In the genomic region with DNA sequence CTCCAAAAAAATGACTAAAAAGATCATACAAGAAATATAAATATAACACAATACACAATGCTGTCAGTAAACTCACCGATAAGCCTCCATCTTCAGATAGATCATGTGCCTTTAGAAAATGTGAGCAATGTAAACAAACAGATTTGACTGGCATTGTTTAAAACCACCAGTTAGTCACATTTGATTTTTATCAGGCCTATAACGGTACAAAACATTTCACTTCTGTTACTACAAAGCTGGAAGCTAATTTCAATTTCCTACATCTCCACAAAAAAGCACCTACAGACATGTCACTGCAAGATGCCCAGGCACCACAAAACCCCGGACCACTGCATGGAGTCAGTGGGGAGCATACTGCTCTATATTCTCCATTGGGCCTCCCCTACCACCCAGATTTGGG, we compare ENCODE assay signal across 11 cellular contexts. TPM values are rescaled to one million over a fixed set of nuclear protein-coding genes. Genes with fewer than 3 reads are reported as not detected.
DNase-seq lines count a peak whose midpoint lies in the region; ATAC-seq, FAIRE-seq and TF ChIP-seq lines count a peak whose summit lies in the region.
"Had no signal": no experiment of that assay in that cellular context is flagged by ENCODE, and none has a peak within 500 bp of the region (broad histone marks: within the 10 kb centered on the region; RNA-seq: fewer than 3 reads in every experiment).

No MANE protein-coding gene starts in this region.

- H3K4me2 ChIP-seq in HepG2 (ENCODE audit: low read depth, low read length) = peak overlapping the region; percentile 59

- CTCF ChIA-PET in HepG2 (lab: Yijun Ruan, JAX; ENCODE audit: low intra/inter-chr PET ratio, low total read pairs) = no interaction called here

- FAIRE-seq in HepG2 (lab: Jason Lieb, UNC) = no peak

- POLR2A ChIA-PET in HepG2 (lab: Yijun Ruan, JAX) = interaction anchor here (1.1 to 2.3 kb wide), 6 partner anchors 11 to 34 kb away, joined by 4 to 27 read pairs (median 5); partner anchors contain the start of gene SGMS1

- ATAC-seq in activated T-cell treated with anti-CD3 and anti-CD28 coated beads, Interleukin-2, amount 50 U/mL, for 4 hours = peak; percentile 63 to 75
- no peak for ATAC-seq in HepG2
- ATAC-seq in GM21390 (IDR thresholded peaks at IDR 0.05; ENCODE audit: unreplicated experiment) = no peak

- no peaks in the 10 kb centered on the region for H3K9me3 ChIP-seq in adipocyte (ENCODE audit: control insufficient read depth, low read length)
- H3K9me3 ChIP-seq in HepG2 (ENCODE audit: low read length) = no peaks in the 10 kb centered on the region
- H3K9me3 ChIP-seq in thyroid gland = no peaks in the 10 kb centered on the region
- H3K9me3 ChIP-seq: BLaER1 had no signal

- H3K36me3 ChIP-seq in adipocyte (ENCODE audit: control insufficient read depth, insufficient read depth, low read length, severe bottlenecking) (no peaks in the 10 kb centered on the region), HepG2 (replicated peaks in 1 of 2; ENCODE audit: control insufficient read depth in 1 of 2, insufficient read depth in 2 of 2, low read length in 2 of 2) (no peaks in the 10 kb centered on the region), thyroid gland (no peaks in the 10 kb centered on the region)
- H3K36me3 ChIP-seq: BLaER1 had no signal

- H3K36me3 Mint-ChIP-seq in activated T-cell treated with anti-CD3 and anti-CD28 coated beads, Interleukin-2, amount 50 U/mL, for 4 hours (ENCODE audit: insufficient read depth) = no peaks in the 10 kb centered on the region

- TF ChIP-seq POLR2A in HepG2 (IDR thresholded peaks at IDR 0.05; ENCODE audit: insufficient read depth in 1 of 2, low read depth in 2 of 2, low read length in 2 of 2) = no peak
- no peak for TF ChIP-seq POLR2A in thyroid gland (IDR thresholded peaks at IDR 0.05)

- in situ Hi-C loops in HepG2 (cut with HindIII; ENCODE audit: extremely low pct_ligation_motif_present, low pct_unique_long_range_greater_than_20kb) = no loop called here

- intact Hi-C loops in HepG2 (cut with micrococcal nuclease; ENCODE audit: unreplicated experiment) (loop anchor here (1.0 kb wide), 1 partner anchor 33 kb away; no protein-coding TSS in a partner anchor), thyroid gland (cut with DNase I) (no loop called here)

- WGBS in HepG2 (ENCODE audit: low lambda C conversion rate) = 15% methylated on average over 3 of the region's 3 CpGs
- WGBS in thyroid gland, 2 donors = 41 to 43% methylated on average over 3 of the region's 3 CpGs

- H3K4me1 ChIP-seq in adipocyte (ENCODE audit: control insufficient read depth, insufficient read depth, low read length) = peaks cover 47% of the 10 kb centered on the region
- peaks cover 66% of the 10 kb centered on the region for H3K4me1 ChIP-seq in HepG2 (ENCODE audit: insufficient read depth, low read length)
- peaks cover 70 to 78% of the 10 kb centered on the region in 2 donors for H3K4me1 ChIP-seq in thyroid gland

- TF ChIP-seq RAD21 in HepG2 (CRISPR knock-in tag; IDR thresholded peaks at IDR 0.05) = no peak

- peaks cover 25% of the 10 kb centered on the region for H3K79me2 ChIP-seq in HepG2 (ENCODE audit: insufficient read depth, low read length)

- no peaks in the 10 kb centered on the region for H3K9me3 Mint-ChIP-seq in activated T-cell treated with anti-CD3 and anti-CD28 coated beads, Interleukin-2, amount 50 U/mL, for 4 hours
- H3K9me3 Mint-ChIP-seq: activated CD4-positive, alpha-beta memory T cell treated with anti-CD3 and anti-CD28 coated beads, Interleukin-2, amount 10 ng/mL, durations not matched to agents 7 days and 5 days had no signal

- H3K27me3 ChIP-seq in adipocyte (replicated peaks; ENCODE audit: control insufficient read depth, insufficient read depth, low read length) (no peaks in the 10 kb centered on the region), HepG2 (ENCODE audit: control insufficient read depth in 1 of 2, insufficient read depth in 2 of 2, low read length in 2 of 2) (no peaks in the 10 kb centered on the region), thyroid gland (no peaks in the 10 kb centered on the region)
- H3K27me3 ChIP-seq: BLaER1 had no signal

- H4K20me1 ChIP-seq in HepG2 (ENCODE audit: insufficient read depth, low read length) = peaks cover 10% of the 10 kb centered on the region

- peak overlapping the region; percentile 33 for H3K4me3 Mint-ChIP-seq in activated T-cell treated with anti-CD3 and anti-CD28 coated beads, Interleukin-2, amount 50 U/mL, for 4 hours
- H3K4me3 Mint-ChIP-seq: activated CD4-positive, alpha-beta memory T cell treated with anti-CD3 and anti-CD28 coated beads, Interleukin-2, amount 10 ng/mL, durations not matched to agents 7 days and 5 days had no signal

- H3K27me3 Mint-ChIP-seq in activated T-cell treated with anti-CD3 and anti-CD28 coated beads, Interleukin-2, amount 50 U/mL, for 4 hours (ENCODE audit: low read depth) = no peaks in the 10 kb centered on the region
- H3K27me3 Mint-ChIP-seq: activated CD4-positive, alpha-beta memory T cell treated with anti-CD3 and anti-CD28 coated beads, Interleukin-2, amount 10 ng/mL, durations not matched to agents 7 days and 5 days had no signal

- H3K9ac ChIP-seq in adipocyte (ENCODE audit: low read length) = peak overlapping the region; percentile 49
- H3K9ac ChIP-seq in HepG2 (ENCODE audit: insufficient read depth, low read depth, low read length) = no peak overlapping the region
- H3K9ac ChIP-seq: BLaER1 had no signal

- no peak for DNase-seq in activated T-cell treated with anti-CD3 and anti-CD28 coated beads, Interleukin-2, amount 50 U/mL, for 4 hours
- DNase-seq in activated T-cell treated with anti-CD3 and anti-CD28 coated beads, Interleukin-2, amount 50 U/mL, for 48 hours = no peak
- DNase-seq in adipocyte (ENCODE audit: low read depth) (peak; percentile 59), HepG2 (ENCODE audit: low spot score) (no peak), thyroid gland (no peak), CD1c-positive myeloid dendritic cell (ENCODE audit: extremely low spot score) (no peak)
- DNase-seq in activated CD4-positive, alpha-beta T cell treated with anti-CD3 and anti-CD28 coated beads, Interleukin-2, amount 50 U/mL, for 48 hours = no peak
- DNase-seq: activated CD4-positive, alpha-beta memory T cell treated with anti-CD3 and anti-CD28 coated beads, Interleukin-2, amount 10 ng/mL, durations not matched to agents 7 days and 5 days; NCI-H526 had no signal

- TF ChIP-seq EP300 in HepG2 (IDR thresholded peaks at IDR 0.05; ENCODE audit: low read depth in 2 of 2, low read length in 2 of 2) (no peak), HepG2 (CRISPR knock-in tag; IDR thresholded peaks at IDR 0.05; ENCODE audit: borderline replicate concordance) (no peak)

- H3K27ac ChIP-seq in HepG2 (ENCODE audit: extremely low read length, insufficient read depth, low read length) = peak overlapping the region; percentile 62
- H3K27ac ChIP-seq in thyroid gland = peak overlapping the region; percentile 69 to 75 (median 72)
- H3K27ac ChIP-seq: BLaER1 had no signal

- TF ChIP-seq CTCF in HepG2 (CRISPR knock-in tag; IDR thresholded peaks at IDR 0.05) (no peak), thyroid gland (IDR thresholded peaks at IDR 0.05) (no peak)

- peaks cover 67% of the 10 kb centered on the region for H3K4me1 Mint-ChIP-seq in activated T-cell treated with anti-CD3 and anti-CD28 coated beads, Interleukin-2, amount 50 U/mL, for 4 hours (ENCODE audit: low read depth)

- H2AFZ ChIP-seq in HepG2 (ENCODE audit: low read length) = no peak overlapping the region

- H3K4me3 ChIP-seq in adipocyte (ENCODE audit: low read length) (peak overlapping the region; percentile 54), HepG2 (replicated peaks in 1 of 3; ENCODE audit: insufficient read depth in 1 of 3, low read depth in 2 of 3, low read length in 3 of 3) (no peak overlapping the region; a peak in 1 of 6 replicates), thyroid gland (replicated peaks in 1 of 3) (no peak overlapping the region)
- H3K4me3 ChIP-seq: BLaER1 had no signal

- no TSS peak for BruUV-seq in HepG2 (replicated peaks; lab: Mats Ljungman, UMichigan)

RNA-seq across cellular contexts. Expression of gene SGMS1, which starts 18.9 kb away (rescaled TPM):
- total RNA-seq in activated T-cell treated with anti-CD3 and anti-CD28 coated beads, Interleukin-2, amount 50 U/mL, for 4 hours = 10 to 100 TPM; 10.6 to 16.5 (median 14.1) TPM
- total RNA-seq in HepG2 (2016; rRNA removed; fragmentation: Illumina TruSeq; extraction: Trizol) (13.1 and 15.1 TPM in 2 replicates), thyroid gland (10 to 100 TPM; 80.8 to 98.9 (median 90.7) TPM)
- total RNA-seq in HepG2 (2016; cell fraction: cytosol; rRNA removed; fragmentation: Illumina TruSeq; extraction: Trizol; ENCODE audit: low read depth) = 38.8 and 42.6 TPM in 2 replicates
- total RNA-seq in HepG2 (2016; cell fraction: insoluble cytoplasmic fraction; rRNA removed; fragmentation: Illumina TruSeq; extraction: Trizol) = 12.0 and 16.0 TPM in 2 replicates
- total RNA-seq in HepG2 (2016; cell fraction: membrane; rRNA removed; fragmentation: Illumina TruSeq; extraction: Trizol) = 15.3 and 19.7 TPM in 2 replicates
- total RNA-seq in HepG2 (2016; cell fraction: nucleus; rRNA removed; fragmentation: Illumina TruSeq; extraction: Trizol) = 29.3 and 32.5 TPM in 2 replicates
- 6.2 and 6.5 TPM in 2 replicates for polyA plus RNA-seq in HepG2 (2011; rRNA removed)
- 4.5 and 5.3 TPM in 2 replicates for polyA plus RNA-seq in HepG2 (2011; cell fraction: cytosol; rRNA removed)
- 7.2 and 8.6 TPM in 2 replicates for polyA plus RNA-seq in HepG2 (2011; cell fraction: nucleus; rRNA removed)
- polyA plus RNA-seq in HepG2 (2012) = 9.9 and 11.1 TPM in 2 replicates
- polyA plus RNA-seq in HepG2 (2016; cell fraction: cytosol; fragmentation: Illumina TruSeq; extraction: Trizol; ENCODE audit: low read depth) = 1.4 and 1.7 TPM in 2 replicates
- 9.2 and 10.6 TPM in 2 replicates for polyA plus RNA-seq in HepG2 (2016; cell fraction: insoluble cytoplasmic fraction; fragmentation: Illumina TruSeq; extraction: Trizol; ENCODE audit: low read depth)
- 4.5 and 5.4 TPM in 2 replicates for polyA plus RNA-seq in HepG2 (2016; cell fraction: membrane; fragmentation: Illumina TruSeq; extraction: Trizol; ENCODE audit: low read depth)
- 10.6 and 13.6 TPM in 2 replicates for polyA plus RNA-seq in HepG2 (2016; cell fraction: nucleus; fragmentation: Illumina TruSeq; extraction: Trizol; ENCODE audit: insufficient read depth, low read depth)
- 8.4 and 35.9 TPM in 2 replicates for polyA minus RNA-seq in HepG2 (2011; rRNA and poly(A)+ RNA removed; ENCODE audit: low replicate concordance)
- polyA minus RNA-seq in HepG2 (2011; cell fraction: cytosol; rRNA and poly(A)+ RNA removed) = 7.3 and 10.5 TPM in 2 replicates
- 55.9 and 58.2 TPM in 2 replicates for polyA minus RNA-seq in HepG2 (2011; cell fraction: nucleus; rRNA and poly(A)+ RNA removed)

Comparison
In these comparisons a context has a peak if more than half of its experiments do, and no peak if none do; other contexts are left out.
1. ATAC-seq: peak in activated T-cell treated with anti-CD3 and anti-CD28 coated beads, Interleukin-2, amount 50 U/mL, for 4 hours (2 of 2); none in HepG2 (single experiment) and GM21390 (single experiment).